Comparison of ENCODE assay signal across 9 cellular contexts in genomic region chr6:129280719-129281118, GRCh38.
DNase-seq lines count a peak whose midpoint lies in the region; ATAC-seq and TF ChIP-seq lines count a peak whose summit lies in the region.
"Had no signal": no experiment of that assay in that cellular context is flagged by ENCODE, and none has a peak within 500 bp of the region (broad histone marks: within the 10 kb centered on the region; RNA-seq: fewer than 3 reads in every experiment).

No MANE protein-coding gene starts in this region.

- H3K4me3 Mint-ChIP-seq in osteocyte (ENCODE audit: unreplicated experiment): no peak overlapping the region

- H3K4me3 ChIP-seq in effector memory CD4-positive, alpha-beta T cell (ENCODE audit: insufficient read depth, low read depth, low read length, poor library complexity, severe bottlenecking): peak overlapping the region; percentile 3

- no peak overlapping the region for H3K27ac Mint-ChIP-seq in osteocyte (ENCODE audit: unreplicated experiment)

- no peaks in the 10 kb centered on the region for H3K36me3 Mint-ChIP-seq in osteocyte (ENCODE audit: unreplicated experiment)

- H3K36me3 ChIP-seq in effector memory CD4-positive, alpha-beta T cell (ENCODE audit: control insufficient read depth, insufficient read depth, low read length): no peaks in the 10 kb centered on the region

- no peak for TF ChIP-seq CTCF in osteocyte (IDR thresholded peaks at IDR 0.05)

- no peaks in the 10 kb centered on the region for H3K9me3 Mint-ChIP-seq in osteocyte (ENCODE audit: unreplicated experiment)

- peaks cover 13% of the 10 kb centered on the region for H3K4me1 ChIP-seq in effector memory CD4-positive, alpha-beta T cell (ENCODE audit: control insufficient read depth, insufficient read depth, low read length, poor library complexity, severe bottlenecking)

- peak; percentile 28 for DNase-seq in activated CD4-positive, alpha-beta T cell treated with anti-CD3 and anti-CD28 coated beads, Interleukin-2, amount 50 U/mL, for 1 hour
- DNase-seq in effector memory CD4-positive, alpha-beta T cell: peak; percentile 23 to 48 (median 37)
- peak; percentile 8 for DNase-seq in stimulated activated CD4-positive, alpha-beta T cell treated with anti-CD3 and anti-CD28 coated beads, Interleukin-4, amount 100 ng/mL, for 1 hour
- DNase-seq in DMS 273 treated with DMSO at 0.1 percent for 48 hours (lab: John Stamatoyannopoulos, UW): no peak
- DNase-seq in osteocyte (ENCODE audit: extremely low spot score, unreplicated experiment): no peak
- DNase-seq: MV-4-11 had no signal

- ATAC-seq in GM18907 (IDR thresholded peaks at IDR 0.05; ENCODE audit: unreplicated experiment) (peak; percentile 56), HG02588 (IDR thresholded peaks at IDR 0.05; ENCODE audit: unreplicated experiment) (no peak), GM19467 (IDR thresholded peaks at IDR 0.05; ENCODE audit: unreplicated experiment) (no peak)

- peak overlapping the region; percentile 55 for H3K27ac ChIP-seq in effector memory CD4-positive, alpha-beta T cell (ENCODE audit: insufficient read depth, low read length, poor library complexity, severe bottlenecking)

- no peaks in the 10 kb centered on the region for H3K27me3 ChIP-seq in effector memory CD4-positive, alpha-beta T cell (replicated peaks; ENCODE audit: control insufficient read depth, insufficient read depth, low read length, poor library complexity, severe bottlenecking)

- H3K9me3 ChIP-seq in effector memory CD4-positive, alpha-beta T cell (ENCODE audit: control insufficient read depth, low read length): no peaks in the 10 kb centered on the region

- H3K27me3 Mint-ChIP-seq in osteocyte (ENCODE audit: unreplicated experiment): peaks cover 53% of the 10 kb centered on the region

- H3K4me1 Mint-ChIP-seq in osteocyte (ENCODE audit: unreplicated experiment): no peaks in the 10 kb centered on the region

Comparison
In these comparisons a context has a peak if more than half of its experiments do, and no peak if none do; other contexts are left out.
1. DNase-seq: peak in activated CD4-positive, alpha-beta T cell treated with anti-CD3 and anti-CD28 coated beads, Interleukin-2, amount 50 U/mL, for 1 hour (single experiment), effector memory CD4-positive, alpha-beta T cell (3 of 3) and stimulated activated CD4-positive, alpha-beta T cell treated with anti-CD3 and anti-CD28 coated beads, Interleukin-4, amount 100 ng/mL, for 1 hour (single experiment); none in DMS 273 treated with DMSO at 0.1 percent for 48 hours (single experiment) and osteocyte (single experiment).